ENCODE assay signal across 1 cellular context in the genomic region with DNA sequence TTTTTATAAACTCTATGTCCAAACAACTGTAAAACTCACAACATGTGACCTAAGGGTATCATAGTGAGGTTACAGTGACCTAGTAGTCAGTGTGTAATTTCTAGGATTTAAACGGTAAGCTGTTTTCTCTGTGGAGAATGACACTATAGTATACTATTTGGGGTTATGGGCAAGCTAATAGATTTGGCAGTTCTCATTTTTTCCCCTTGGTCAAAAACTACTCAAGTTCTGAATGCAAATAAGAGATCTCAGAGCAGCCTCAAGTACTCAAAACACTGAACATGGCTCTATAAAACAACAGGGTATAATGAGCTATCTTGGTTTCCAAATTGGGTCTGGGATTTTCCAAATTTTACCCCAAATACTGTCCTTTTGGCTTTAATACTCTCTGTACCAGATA.
TF ChIP-seq lines count a peak whose summit lies in the region.

No MANE protein-coding gene starts in this region.

TF ChIP-seq in GM23338, 12 proteins besides CTCF, POLR2A, EP300 and RAD21 (continued from another document):
- TF ChIP-seq, protein P1, sequence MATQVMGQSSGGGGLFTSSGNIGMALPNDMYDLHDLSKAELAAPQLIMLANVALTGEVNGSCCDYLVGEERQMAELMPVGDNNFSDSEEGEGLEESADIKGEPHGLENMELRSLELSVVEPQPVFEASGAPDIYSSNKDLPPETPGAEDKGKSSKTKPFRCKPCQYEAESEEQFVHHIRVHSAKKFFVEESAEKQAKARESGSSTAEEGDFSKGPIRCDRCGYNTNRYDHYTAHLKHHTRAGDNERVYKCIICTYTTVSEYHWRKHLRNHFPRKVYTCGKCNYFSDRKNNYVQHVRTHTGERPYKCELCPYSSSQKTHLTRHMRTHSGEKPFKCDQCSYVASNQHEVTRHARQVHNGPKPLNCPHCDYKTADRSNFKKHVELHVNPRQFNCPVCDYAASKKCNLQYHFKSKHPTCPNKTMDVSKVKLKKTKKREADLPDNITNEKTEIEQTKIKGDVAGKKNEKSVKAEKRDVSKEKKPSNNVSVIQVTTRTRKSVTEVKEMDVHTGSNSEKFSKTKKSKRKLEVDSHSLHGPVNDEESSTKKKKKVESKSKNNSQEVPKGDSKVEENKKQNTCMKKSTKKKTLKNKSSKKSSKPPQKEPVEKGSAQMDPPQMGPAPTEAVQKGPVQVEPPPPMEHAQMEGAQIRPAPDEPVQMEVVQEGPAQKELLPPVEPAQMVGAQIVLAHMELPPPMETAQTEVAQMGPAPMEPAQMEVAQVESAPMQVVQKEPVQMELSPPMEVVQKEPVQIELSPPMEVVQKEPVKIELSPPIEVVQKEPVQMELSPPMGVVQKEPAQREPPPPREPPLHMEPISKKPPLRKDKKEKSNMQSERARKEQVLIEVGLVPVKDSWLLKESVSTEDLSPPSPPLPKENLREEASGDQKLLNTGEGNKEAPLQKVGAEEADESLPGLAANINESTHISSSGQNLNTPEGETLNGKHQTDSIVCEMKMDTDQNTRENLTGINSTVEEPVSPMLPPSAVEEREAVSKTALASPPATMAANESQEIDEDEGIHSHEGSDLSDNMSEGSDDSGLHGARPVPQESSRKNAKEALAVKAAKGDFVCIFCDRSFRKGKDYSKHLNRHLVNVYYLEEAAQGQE (IDR thresholded peaks at IDR 0.05; ENCODE audit: unreplicated experiment): no peak
- TF ChIP-seq, protein P2, sequence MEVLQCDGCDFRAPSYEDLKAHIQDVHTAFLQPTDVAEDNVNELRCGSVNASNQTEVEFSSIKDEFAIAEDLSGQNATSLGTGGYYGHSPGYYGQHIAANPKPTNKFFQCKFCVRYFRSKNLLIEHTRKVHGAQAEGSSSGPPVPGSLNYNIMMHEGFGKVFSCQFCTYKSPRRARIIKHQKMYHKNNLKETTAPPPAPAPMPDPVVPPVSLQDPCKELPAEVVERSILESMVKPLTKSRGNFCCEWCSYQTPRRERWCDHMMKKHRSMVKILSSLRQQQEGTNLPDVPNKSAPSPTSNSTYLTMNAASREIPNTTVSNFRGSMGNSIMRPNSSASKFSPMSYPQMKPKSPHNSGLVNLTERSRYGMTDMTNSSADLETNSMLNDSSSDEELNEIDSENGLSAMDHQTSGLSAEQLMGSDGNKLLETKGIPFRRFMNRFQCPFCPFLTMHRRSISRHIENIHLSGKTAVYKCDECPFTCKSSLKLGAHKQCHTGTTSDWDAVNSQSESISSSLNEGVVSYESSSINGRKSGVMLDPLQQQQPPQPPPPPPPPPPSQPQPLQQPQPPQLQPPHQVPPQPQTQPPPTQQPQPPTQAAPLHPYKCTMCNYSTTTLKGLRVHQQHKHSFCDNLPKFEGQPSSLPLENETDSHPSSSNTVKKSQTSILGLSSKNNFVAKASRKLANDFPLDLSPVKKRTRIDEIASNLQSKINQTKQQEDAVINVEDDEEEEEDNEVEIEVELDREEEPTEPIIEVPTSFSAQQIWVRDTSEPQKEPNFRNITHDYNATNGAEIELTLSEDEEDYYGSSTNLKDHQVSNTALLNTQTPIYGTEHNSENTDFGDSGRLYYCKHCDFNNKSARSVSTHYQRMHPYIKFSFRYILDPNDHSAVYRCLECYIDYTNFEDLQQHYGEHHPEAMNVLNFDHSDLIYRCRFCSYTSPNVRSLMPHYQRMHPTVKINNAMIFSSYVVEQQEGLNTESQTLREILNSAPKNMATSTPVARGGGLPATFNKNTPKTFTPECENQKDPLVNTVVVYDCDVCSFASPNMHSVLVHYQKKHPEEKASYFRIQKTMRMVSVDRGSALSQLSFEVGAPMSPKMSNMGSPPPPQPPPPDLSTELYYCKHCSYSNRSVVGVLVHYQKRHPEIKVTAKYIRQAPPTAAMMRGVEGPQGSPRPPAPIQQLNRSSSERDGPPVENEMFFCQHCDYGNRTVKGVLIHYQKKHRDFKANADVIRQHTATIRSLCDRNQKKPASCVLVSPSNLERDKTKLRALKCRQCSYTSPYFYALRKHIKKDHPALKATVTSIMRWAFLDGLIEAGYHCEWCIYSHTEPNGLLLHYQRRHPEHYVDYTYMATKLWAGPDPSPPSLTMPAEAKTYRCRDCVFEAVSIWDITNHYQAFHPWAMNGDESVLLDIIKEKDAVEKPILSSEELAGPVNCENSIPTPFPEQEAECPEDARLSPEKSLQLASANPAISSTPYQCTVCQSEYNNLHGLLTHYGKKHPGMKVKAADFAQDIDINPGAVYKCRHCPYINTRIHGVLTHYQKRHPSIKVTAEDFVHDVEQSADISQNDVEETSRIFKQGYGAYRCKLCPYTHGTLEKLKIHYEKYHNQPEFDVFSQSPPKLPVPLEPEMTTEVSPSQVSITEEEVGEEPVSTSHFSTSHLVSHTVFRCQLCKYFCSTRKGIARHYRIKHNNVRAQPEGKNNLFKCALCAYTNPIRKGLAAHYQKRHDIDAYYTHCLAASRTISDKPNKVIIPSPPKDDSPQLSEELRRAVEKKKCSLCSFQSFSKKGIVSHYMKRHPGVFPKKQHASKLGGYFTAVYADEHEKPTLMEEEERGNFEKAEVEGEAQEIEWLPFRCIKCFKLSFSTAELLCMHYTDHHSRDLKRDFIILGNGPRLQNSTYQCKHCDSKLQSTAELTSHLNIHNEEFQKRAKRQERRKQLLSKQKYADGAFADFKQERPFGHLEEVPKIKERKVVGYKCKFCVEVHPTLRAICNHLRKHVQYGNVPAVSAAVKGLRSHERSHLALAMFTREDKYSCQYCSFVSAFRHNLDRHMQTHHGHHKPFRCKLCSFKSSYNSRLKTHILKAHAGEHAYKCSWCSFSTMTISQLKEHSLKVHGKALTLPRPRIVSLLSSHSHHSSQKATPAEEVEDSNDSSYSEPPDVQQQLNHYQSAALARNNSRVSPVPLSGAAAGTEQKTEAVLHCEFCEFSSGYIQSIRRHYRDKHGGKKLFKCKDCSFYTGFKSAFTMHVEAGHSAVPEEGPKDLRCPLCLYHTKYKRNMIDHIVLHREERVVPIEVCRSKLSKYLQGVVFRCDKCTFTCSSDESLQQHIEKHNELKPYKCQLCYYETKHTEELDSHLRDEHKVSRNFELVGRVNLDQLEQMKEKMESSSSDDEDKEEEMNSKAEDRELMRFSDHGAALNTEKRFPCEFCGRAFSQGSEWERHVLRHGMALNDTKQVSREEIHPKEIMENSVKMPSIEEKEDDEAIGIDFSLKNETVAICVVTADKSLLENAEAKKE (CRISPR knock-in tag; IDR thresholded peaks at IDR 0.05): no peak
- TF ChIP-seq ZNF114 (CRISPR knock-in tag; IDR thresholded peaks at IDR 0.05): no peak
- TF ChIP-seq STAT1 (IDR thresholded peaks at IDR 0.05; ENCODE audit: unreplicated experiment): no peak
- TF ChIP-seq, protein P3, sequence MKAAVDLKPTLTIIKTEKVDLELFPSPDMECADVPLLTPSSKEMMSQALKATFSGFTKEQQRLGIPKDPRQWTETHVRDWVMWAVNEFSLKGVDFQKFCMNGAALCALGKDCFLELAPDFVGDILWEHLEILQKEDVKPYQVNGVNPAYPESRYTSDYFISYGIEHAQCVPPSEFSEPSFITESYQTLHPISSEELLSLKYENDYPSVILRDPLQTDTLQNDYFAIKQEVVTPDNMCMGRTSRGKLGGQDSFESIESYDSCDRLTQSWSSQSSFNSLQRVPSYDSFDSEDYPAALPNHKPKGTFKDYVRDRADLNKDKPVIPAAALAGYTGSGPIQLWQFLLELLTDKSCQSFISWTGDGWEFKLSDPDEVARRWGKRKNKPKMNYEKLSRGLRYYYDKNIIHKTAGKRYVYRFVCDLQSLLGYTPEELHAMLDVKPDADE (IDR thresholded peaks at IDR 0.05): no peak
- TF ChIP-seq POLR2AphosphoS5 (IDR thresholded peaks at IDR 0.05; ENCODE audit: low read depth): no peak
- TF ChIP-seq EZH2 (IDR thresholded peaks at IDR 0.05; ENCODE audit: low read depth, unreplicated experiment): no peak
- TF ChIP-seq JUNB (IDR thresholded peaks at IDR 0.05; ENCODE audit: unreplicated experiment): no peak
- TF ChIP-seq EZH2phosphoT487 (IDR thresholded peaks at IDR 0.05; ENCODE audit: unreplicated experiment): no peak
